19 cellular contexts compared by ENCODE assay signal in the genomic region with DNA sequence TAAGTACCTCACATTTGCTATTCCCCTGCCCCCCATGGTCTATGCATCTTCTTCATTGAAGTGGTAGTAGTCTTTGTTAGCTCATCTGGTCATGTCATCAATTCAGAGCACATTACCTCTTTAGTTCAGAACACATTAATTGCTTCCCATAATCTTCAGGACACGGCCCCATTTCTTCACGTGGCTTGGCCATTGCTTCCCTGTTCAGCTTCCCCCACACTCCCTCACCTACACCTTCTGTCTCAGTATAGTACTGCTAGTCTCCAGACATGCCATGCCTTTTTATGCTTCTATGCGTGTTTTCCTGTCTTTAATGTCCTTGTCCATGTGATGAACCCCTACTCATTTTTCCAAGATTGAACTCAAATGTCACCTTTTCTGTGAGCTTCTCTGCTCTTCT.
"Had no signal": no experiment of that assay in that cellular context is flagged by ENCODE, and none has a peak within 500 bp of the region (broad histone marks: within the 10 kb centered on the region; RNA-seq: fewer than 3 reads in every experiment).

No MANE protein-coding gene starts in this region.

- H3K36me3 ChIP-seq: ascending aorta had no signal

- H3K27ac ChIP-seq: ascending aorta, SK-N-MC had no signal

- H3K9me3 Mint-ChIP-seq: activated naive CD4-positive, alpha-beta T cell treated with anti-CD3 and anti-CD28 coated beads, Interleukin-2, amount 50 U/mL, for 72 hours; activated naive CD8-positive, alpha-beta T cell treated with anti-CD3 and anti-CD28 coated beads, Interleukin-2, amount 50 U/mL, for 24 hours; activated T-cell treated with anti-CD3 and anti-CD28 coated beads, Interleukin-2, amount 50 U/mL, for 24 hours; T-cell had no signal

- H3K4me3 ChIP-seq: ascending aorta, SK-N-MC had no signal

- H3K27me3 ChIP-seq: ascending aorta had no signal

- H3K27me3 Mint-ChIP-seq: activated CD8-positive, alpha-beta memory T cell treated with anti-CD3 and anti-CD28 coated beads, Interleukin-2, amount 10 ng/mL, durations not matched to agents 7 days and 5 days; activated naive CD8-positive, alpha-beta T cell treated with anti-CD3 and anti-CD28 coated beads, Interleukin-2, amount 50 U/mL, for 24 hours; activated T-cell treated with anti-CD3 and anti-CD28 coated beads, Interleukin-2, amount 50 U/mL, for 24 hours; brain; T-cell had no signal

- H3K4me3 Mint-ChIP-seq: activated CD8-positive, alpha-beta memory T cell treated with anti-CD3 and anti-CD28 coated beads, Interleukin-2, amount 10 ng/mL, durations not matched to agents 7 days and 5 days; activated naive CD8-positive, alpha-beta T cell treated with anti-CD3 and anti-CD28 coated beads, Interleukin-2, amount 50 U/mL, for 24 hours; activated T-cell treated with anti-CD3 and anti-CD28 coated beads, Interleukin-2, amount 50 U/mL, for 24 hours; brain; T-cell had no signal

- H3K9me3 ChIP-seq: ascending aorta had no signal

- H3K27ac Mint-ChIP-seq: activated CD8-positive, alpha-beta memory T cell treated with anti-CD3 and anti-CD28 coated beads, Interleukin-2, amount 10 ng/mL, durations not matched to agents 7 days and 5 days; activated naive CD4-positive, alpha-beta T cell treated with anti-CD3 and anti-CD28 coated beads, Interleukin-2, amount 50 U/mL, for 72 hours; activated naive CD8-positive, alpha-beta T cell treated with anti-CD3 and anti-CD28 coated beads, Interleukin-2, amount 50 U/mL, for 24 hours; activated T-cell treated with anti-CD3 and anti-CD28 coated beads, Interleukin-2, amount 50 U/mL, for 24 hours; T-cell had no signal

- ATAC-seq: activated CD8-positive, alpha-beta memory T cell treated with anti-CD3 and anti-CD28 coated beads, Interleukin-2, amount 10 ng/mL, durations not matched to agents 7 days and 5 days; activated naive CD4-positive, alpha-beta T cell treated with anti-CD3 and anti-CD28 coated beads, Interleukin-2, amount 50 U/mL, for 72 hours; activated naive CD8-positive, alpha-beta T cell treated with anti-CD3 and anti-CD28 coated beads, Interleukin-2, amount 50 U/mL, for 24 hours; Panc1; Right ventricle myocardium inferior; T-cell had no signal

- H3K36me3 Mint-ChIP-seq: activated naive CD4-positive, alpha-beta T cell treated with anti-CD3 and anti-CD28 coated beads, Interleukin-2, amount 50 U/mL, for 72 hours had no signal

- H3K4me1 Mint-ChIP-seq: activated CD8-positive, alpha-beta memory T cell treated with anti-CD3 and anti-CD28 coated beads, Interleukin-2, amount 10 ng/mL, durations not matched to agents 7 days and 5 days; activated naive CD8-positive, alpha-beta T cell treated with anti-CD3 and anti-CD28 coated beads, Interleukin-2, amount 50 U/mL, for 24 hours had no signal

- DNase-seq: activated CD4-positive, alpha-beta T cell treated with anti-CD3 and anti-CD28 coated beads for 48 hours; activated CD4-positive, alpha-beta T cell treated with anti-CD3 and anti-CD28 coated beads, Interleukin-2, amount 50 U/mL, for 48 hours; activated CD8-positive, alpha-beta memory T cell treated with anti-CD3 and anti-CD28 coated beads, Interleukin-2, amount 10 ng/mL, durations not matched to agents 7 days and 5 days; activated effector memory CD4-positive, alpha-beta T cell treated with anti-CD3 and anti-CD28 coated beads, Interleukin-2, amount 50 U/mL, for 16 hours; activated naive CD4-positive, alpha-beta T cell treated with Interleukin-2 at 50 U/mL for 16 hours; activated naive CD8-positive, alpha-beta T cell treated with anti-CD3 and anti-CD28 coated beads, Interleukin-2, amount 50 U/mL, for 24 hours; activated T-cell treated with anti-CD3 and anti-CD28 coated beads, Interleukin-2, amount 50 U/mL, for 24 hours; MM.1S; NCI-H2029 treated with DMSO at 0.1 percent for 48 hours; RPMI8226; T-cell; T-helper 2 cell; T1000 had no signal
